Comparison of ENCODE assay signal across 2 cellular contexts in the genomic region with DNA sequence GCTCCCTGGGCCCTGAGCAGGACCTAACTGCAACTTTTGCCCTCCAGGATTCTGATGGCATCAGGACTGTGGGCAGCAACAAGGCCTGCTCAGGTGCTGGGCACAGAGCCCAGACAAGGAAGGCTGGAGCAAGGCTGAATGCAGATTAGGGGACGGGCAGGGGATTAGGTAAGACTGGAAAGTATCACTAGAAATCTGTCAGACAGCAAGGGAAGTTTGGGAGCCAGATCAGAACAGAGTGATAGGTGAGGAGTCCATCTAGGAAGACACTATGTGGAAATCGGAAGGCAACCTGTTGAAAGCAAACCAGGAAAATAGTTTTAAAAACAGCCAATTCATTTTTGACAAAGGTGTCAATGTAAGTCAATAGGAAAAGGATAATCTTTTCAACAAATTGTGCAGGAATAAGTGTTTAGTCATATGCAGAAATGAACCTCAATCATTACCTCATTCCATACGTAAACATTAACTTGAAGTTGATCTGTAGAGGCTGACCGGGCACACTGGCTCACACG.
TF ChIP-seq lines count a peak whose summit lies in the region.

No MANE protein-coding gene starts in this region.

TF ChIP-seq in IMR-90, 13 proteins besides CTCF, POLR2A, EP300 and RAD21:
- TF ChIP-seq, protein P1, sequence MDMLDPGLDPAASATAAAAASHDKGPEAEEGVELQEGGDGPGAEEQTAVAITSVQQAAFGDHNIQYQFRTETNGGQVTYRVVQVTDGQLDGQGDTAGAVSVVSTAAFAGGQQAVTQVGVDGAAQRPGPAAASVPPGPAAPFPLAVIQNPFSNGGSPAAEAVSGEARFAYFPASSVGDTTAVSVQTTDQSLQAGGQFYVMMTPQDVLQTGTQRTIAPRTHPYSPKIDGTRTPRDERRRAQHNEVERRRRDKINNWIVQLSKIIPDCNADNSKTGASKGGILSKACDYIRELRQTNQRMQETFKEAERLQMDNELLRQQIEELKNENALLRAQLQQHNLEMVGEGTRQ (IDR thresholded peaks at IDR 0.05; ENCODE audit: low read depth, low read length): no peak

TF ChIP-seq in H1, 55 proteins besides CTCF, POLR2A, EP300 and RAD21:
- TF ChIP-seq JUN (IDR thresholded peaks at IDR 0.05; ENCODE audit: low read depth, low read length) (no peak), SRF (IDR thresholded peaks at IDR 0.05; ENCODE audit: low read depth, low read length) (no peak)
TF ChIP-seq in H1: peak in this region for 0.
